ENCODE assay signal across 8 cellular contexts in the genomic region with DNA sequence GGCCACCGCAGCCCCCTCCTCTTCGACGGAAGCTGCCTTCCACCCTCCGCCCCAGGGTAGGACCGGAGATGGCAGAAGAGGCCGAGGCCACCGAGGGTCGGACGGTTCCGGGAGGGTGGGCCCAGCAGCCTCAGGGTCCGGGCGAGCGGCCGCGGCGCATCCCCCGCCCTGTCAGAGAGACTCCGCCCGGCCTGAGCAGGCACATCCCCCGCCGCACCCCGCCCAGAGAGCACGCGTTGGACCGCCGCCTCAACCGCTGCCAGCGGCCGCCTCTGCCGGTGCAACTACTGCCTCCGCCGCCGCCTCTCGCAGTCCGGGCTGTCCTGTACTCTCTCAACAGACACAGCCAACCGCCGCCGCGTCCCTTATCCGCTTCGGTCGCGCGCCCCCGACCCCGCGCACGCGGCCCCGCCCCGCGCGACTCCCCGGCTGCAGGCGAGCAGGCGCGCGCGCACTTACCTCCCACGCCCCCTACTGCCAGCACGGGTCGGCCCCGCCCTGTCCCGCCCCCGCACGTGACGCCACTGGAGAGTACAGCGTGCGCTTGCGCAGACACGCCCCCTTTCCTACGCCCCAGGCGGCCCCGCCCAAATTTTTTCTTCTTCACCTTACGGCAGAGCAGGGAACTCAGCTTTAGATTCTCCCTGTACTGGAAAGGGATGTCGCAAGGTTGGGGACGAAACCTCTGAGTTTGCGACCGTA. TPM values are rescaled to one million over a fixed set of nuclear protein-coding genes. Genes with fewer than 3 reads are reported as not detected.
DNase-seq lines count a peak whose midpoint lies in the region; ATAC-seq lines count a peak whose summit lies in the region.

A gene with protein sequence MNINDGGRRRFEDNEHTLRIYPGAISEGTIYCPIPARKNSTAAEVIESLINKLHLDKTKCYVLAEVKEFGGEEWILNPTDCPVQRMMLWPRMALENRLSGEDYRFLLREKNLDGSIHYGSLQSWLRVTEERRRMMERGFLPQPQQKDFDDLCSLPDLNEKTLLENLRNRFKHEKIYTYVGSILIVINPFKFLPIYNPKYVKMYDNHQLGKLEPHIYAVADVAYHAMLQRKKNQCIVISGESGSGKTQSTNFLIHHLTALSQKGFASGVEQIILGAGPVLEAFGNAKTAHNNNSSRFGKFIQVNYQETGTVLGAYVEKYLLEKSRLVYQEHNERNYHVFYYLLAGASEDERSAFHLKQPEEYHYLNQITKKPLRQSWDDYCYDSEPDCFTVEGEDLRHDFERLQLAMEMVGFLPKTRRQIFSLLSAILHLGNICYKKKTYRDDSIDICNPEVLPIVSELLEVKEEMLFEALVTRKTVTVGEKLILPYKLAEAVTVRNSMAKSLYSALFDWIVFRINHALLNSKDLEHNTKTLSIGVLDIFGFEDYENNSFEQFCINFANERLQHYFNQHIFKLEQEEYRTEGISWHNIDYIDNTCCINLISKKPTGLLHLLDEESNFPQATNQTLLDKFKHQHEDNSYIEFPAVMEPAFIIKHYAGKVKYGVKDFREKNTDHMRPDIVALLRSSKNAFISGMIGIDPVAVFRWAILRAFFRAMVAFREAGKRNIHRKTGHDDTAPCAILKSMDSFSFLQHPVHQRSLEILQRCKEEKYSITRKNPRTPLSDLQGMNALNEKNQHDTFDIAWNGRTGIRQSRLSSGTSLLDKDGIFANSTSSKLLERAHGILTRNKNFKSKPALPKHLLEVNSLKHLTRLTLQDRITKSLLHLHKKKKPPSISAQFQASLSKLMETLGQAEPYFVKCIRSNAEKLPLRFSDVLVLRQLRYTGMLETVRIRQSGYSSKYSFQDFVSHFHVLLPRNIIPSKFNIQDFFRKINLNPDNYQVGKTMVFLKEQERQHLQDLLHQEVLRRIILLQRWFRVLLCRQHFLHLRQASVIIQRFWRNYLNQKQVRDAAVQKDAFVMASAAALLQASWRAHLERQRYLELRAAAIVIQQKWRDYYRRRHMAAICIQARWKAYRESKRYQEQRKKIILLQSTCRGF (N-terminal part only) (minus strand): TSS at position 453 of the 702 bp plus-strand sequence. CDS start 71,587 bp downstream, outside the sequence.

- peaks cover 4 to 13% of the 10 kb centered on the region in 2 donors for H3K36me3 Mint-ChIP-seq in activated naive CD4-positive, alpha-beta T cell treated with anti-CD3 and anti-CD28 coated beads, Interleukin-2, amount 50 U/mL, for 72 hours

- H3K9me3 Mint-ChIP-seq in activated naive CD4-positive, alpha-beta T cell treated with anti-CD3 and anti-CD28 coated beads, Interleukin-2, amount 50 U/mL, for 72 hours, result no peaks in the 10 kb centered on the region

- peak within 1 kb of the TSS; percentile 90 for H3K27ac ChIP-seq in substantia nigra (ENCODE audit: low read depth, low read length, poor library complexity, severe bottlenecking)

- peak within 1 kb of the TSS; percentile 94 to 98 for H3K27ac Mint-ChIP-seq in activated naive CD4-positive, alpha-beta T cell treated with anti-CD3 and anti-CD28 coated beads, Interleukin-2, amount 50 U/mL, for 72 hours

- DNase-seq in GM04503 (ENCODE audit: low read depth), result peak; percentile 92
- peak; percentile 99 for DNase-seq in NCI-H1105 (lab: John Stamatoyannopoulos, UW)
- DNase-seq in SKM-1 (lab: John Stamatoyannopoulos, UW; ENCODE audit: unreplicated experiment), result peak; percentile 99
- peak; percentile 95 to 96 for DNase-seq in activated naive CD4-positive, alpha-beta T cell treated with anti-CD3 and anti-CD28 coated beads, Interleukin-2, amount 50 U/mL, for 72 hours (ENCODE audit: low spot score in 2 of 2)
- peak; percentile 95 for DNase-seq in globus pallidus (ENCODE audit: low spot score)
- peak; percentile 87 for DNase-seq in non-pigmented ciliary epithelial cell (ENCODE audit: low read depth)
- peak; percentile 74 to 98 (median 94) for DNase-seq in substantia nigra (lab: John Stamatoyannopoulos, UW)

- peak; percentile 73 for ATAC-seq in HG02642 (IDR thresholded peaks at IDR 0.05; ENCODE audit: poor library complexity, unreplicated experiment)
- peak; percentile 72 to 76 for ATAC-seq in activated naive CD4-positive, alpha-beta T cell treated with anti-CD3 and anti-CD28 coated beads, Interleukin-2, amount 50 U/mL, for 72 hours

RNA-seq across cellular contexts. Expression of the gene that starts here (rescaled TPM):
- total RNA-seq in activated naive CD4-positive, alpha-beta T cell treated with anti-CD3 and anti-CD28 coated beads, Interleukin-2, amount 50 U/mL, for 72 hours, result 10 to 100 TPM; 13.1 to 20.9 TPM

Comparison
In these comparisons a context has a peak if more than half of its experiments do, and no peak if none do; other contexts are left out.
1. Peak in every context shown above with its lines: DNase-seq, ATAC-seq and H3K27ac ChIP-seq.